In the genomic region with DNA sequence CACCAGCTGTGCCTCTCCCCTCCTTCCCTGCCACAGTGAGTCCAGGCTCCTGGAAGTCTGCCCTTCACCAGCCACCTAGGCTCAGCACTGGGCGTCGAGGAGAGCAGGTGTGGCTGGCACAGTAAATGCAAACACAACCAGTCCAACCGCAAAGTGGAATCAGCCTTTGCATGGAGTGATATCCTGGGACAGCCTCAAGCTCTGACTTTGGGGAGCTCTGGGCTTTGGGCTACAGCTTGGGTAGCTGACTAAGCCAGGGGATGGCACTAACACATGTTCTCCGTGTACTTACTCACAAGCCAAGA, we compare ENCODE assay signal across 17 cellular contexts.
A peak's percentile ranks its signal among the peaks of the same experiment; 100 is the strongest.
DNase-seq lines count a peak whose midpoint lies in the region; ATAC-seq and TF ChIP-seq lines count a peak whose summit lies in the region.
"Had no signal": no experiment of that assay in that cellular context is flagged by ENCODE, and none has a peak within 500 bp of the region (broad histone marks: within the 10 kb centered on the region; RNA-seq: fewer than 3 reads in every experiment).

No MANE protein-coding gene starts in this region.

- H3K4me3 ChIP-seq in RWPE2 (ENCODE audit: severe bottlenecking) (no peak overlapping the region), neural progenitor cell (no peak overlapping the region), Karpas-422 (ENCODE audit: low read length) (no peak overlapping the region)
- H3K4me3 ChIP-seq: MG63, thoracic aorta had no signal

- H3K4me1 ChIP-seq in RWPE2 (ENCODE audit: insufficient read depth, poor library complexity, severe bottlenecking), result no peaks in the 10 kb centered on the region
- peaks cover 4% of the 10 kb centered on the region for H3K4me1 ChIP-seq in neural progenitor cell
- no peaks in the 10 kb centered on the region for H3K4me1 ChIP-seq in Karpas-422 (ENCODE audit: low read length)

- no peaks in the 10 kb centered on the region for H3F3A ChIP-seq in neural progenitor cell (ENCODE audit: low read depth)

- no peak for TF ChIP-seq CTCF in RWPE2 (IDR thresholded peaks at IDR 0.05; ENCODE audit: poor library complexity, severe bottlenecking)
- no peak for TF ChIP-seq CTCF in neural progenitor cell (IDR thresholded peaks at IDR 0.05)

- H3K4me3 Mint-ChIP-seq in neural progenitor cell, result no peak overlapping the region
- H3K4me3 Mint-ChIP-seq: activated naive CD8-positive, alpha-beta T cell treated with anti-CD3 and anti-CD28 coated beads for 36 hours; brain; dendritic cell treated with granulocyte-macrophage colony-stimulating factor and Interleukin-4, amounts not matched to agents 40 ng/mL and 50 ng/mL, for 4 days had no signal

- no peak overlapping the region for H3K27ac ChIP-seq in RWPE2 (ENCODE audit: poor library complexity, severe bottlenecking)
- H3K27ac ChIP-seq in neural progenitor cell, result no peak overlapping the region
- H3K27ac ChIP-seq in Karpas-422 (ENCODE audit: low read length), result no peak overlapping the region
- H3K27ac ChIP-seq: thoracic aorta had no signal

- H3K9ac ChIP-seq in neural progenitor cell (no peak overlapping the region), Karpas-422 (ENCODE audit: low read length) (no peak overlapping the region)
- H3K9ac ChIP-seq: SK-N-SH had no signal

- no peaks in the 10 kb centered on the region for H3K4me1 Mint-ChIP-seq in neural progenitor cell

- no peak overlapping the region for H3K4me2 ChIP-seq in neural progenitor cell
- H3K4me2 ChIP-seq in Karpas-422 (ENCODE audit: low read depth, low read length, poor library complexity, severe bottlenecking), result no peak overlapping the region
- H3K4me2 ChIP-seq: SK-N-SH had no signal

- DNase-seq in NCI-H1417 (lab: John Stamatoyannopoulos, UW) (peak; percentile 41 to 74 (median 72)), NCI-H1417 treated with DMSO at 0.1 percent for 48 hours (lab: John Stamatoyannopoulos, UW) (no peak), NCI-H2029 (lab: John Stamatoyannopoulos, UW) (peak; percentile 85), RWPE2 (ENCODE audit: low spot score) (no peak), neural progenitor cell (ENCODE audit: low spot score) (peak; percentile 28), Karpas-422 (no peak)
- DNase-seq: activated CD4-positive, CD25-positive, alpha-beta regulatory T cell treated with anti-CD3 and anti-CD28 coated beads, Interleukin-2, amount 50 U/mL, for 72 hours; activated naive CD8-positive, alpha-beta T cell treated with anti-CD3 and anti-CD28 coated beads for 36 hours; MG63; SK-N-SH; stimulated activated CD4-positive, alpha-beta T cell treated with anti-CD3 and anti-CD28 coated beads, Interleukin-12 subunit alpha, Interleukin-12 subunit beta, amount 100 ng/mL, for 4 hours; T1000 had no signal

- peaks cover 6% of the 10 kb centered on the region for H3K27me3 Mint-ChIP-seq in neural progenitor cell (ENCODE audit: insufficient read depth, low read depth)
- H3K27me3 Mint-ChIP-seq: activated naive CD8-positive, alpha-beta T cell treated with anti-CD3 and anti-CD28 coated beads for 36 hours had no signal

- H2AFZ ChIP-seq in neural progenitor cell (replicated peaks), result no peak overlapping the region
- no peak overlapping the region for H2AFZ ChIP-seq in Karpas-422 (ENCODE audit: low read length)

- H3K9me3 ChIP-seq in RWPE2 (ENCODE audit: severe bottlenecking), result no peaks in the 10 kb centered on the region
- no peaks in the 10 kb centered on the region for H3K9me3 ChIP-seq in neural progenitor cell (ENCODE audit: low read depth)
- H3K9me3 ChIP-seq in Karpas-422 (ENCODE audit: low read length), result no peaks in the 10 kb centered on the region
- H3K9me3 ChIP-seq: SK-N-SH, thoracic aorta had no signal

- no peaks in the 10 kb centered on the region for H3K36me3 ChIP-seq in RWPE2 (ENCODE audit: low read depth)
- H3K36me3 ChIP-seq in neural progenitor cell, result no peaks in the 10 kb centered on the region
- no peaks in the 10 kb centered on the region for H3K36me3 ChIP-seq in Karpas-422 (ENCODE audit: insufficient read depth, low read length)
- H3K36me3 ChIP-seq: thoracic aorta had no signal

- no peak overlapping the region for H3K27ac Mint-ChIP-seq in neural progenitor cell
- H3K27ac Mint-ChIP-seq: activated naive CD8-positive, alpha-beta T cell treated with anti-CD3 and anti-CD28 coated beads for 36 hours; brain; dendritic cell treated with granulocyte-macrophage colony-stimulating factor and Interleukin-4, amounts not matched to agents 40 ng/mL and 50 ng/mL, for 4 days had no signal

- peaks cover 4% of the 10 kb centered on the region for H4K20me1 ChIP-seq in neural progenitor cell (ENCODE audit: low read depth)
- H4K20me1 ChIP-seq in Karpas-422 (ENCODE audit: insufficient read depth, low read depth, low read length), result peaks cover 20% of the 10 kb centered on the region; the same call in 1 of the 2 replicates

- H3K36me3 Mint-ChIP-seq in neural progenitor cell, result no peaks in the 10 kb centered on the region
- H3K36me3 Mint-ChIP-seq: activated naive CD8-positive, alpha-beta T cell treated with anti-CD3 and anti-CD28 coated beads for 36 hours; brain had no signal

- H3K9me3 Mint-ChIP-seq in neural progenitor cell, result no peaks in the 10 kb centered on the region
- H3K9me3 Mint-ChIP-seq: dendritic cell treated with granulocyte-macrophage colony-stimulating factor and Interleukin-4, amounts not matched to agents 40 ng/mL and 50 ng/mL, for 4 days had no signal

- no peaks in the 10 kb centered on the region for H3K27me3 ChIP-seq in RWPE2 (ENCODE audit: insufficient read depth, poor library complexity, severe bottlenecking)
- H3K27me3 ChIP-seq in neural progenitor cell, result no peaks in the 10 kb centered on the region
- H3K27me3 ChIP-seq in Karpas-422 (ENCODE audit: low read length), result no peaks in the 10 kb centered on the region
- H3K27me3 ChIP-seq: MG63 had no signal

- ATAC-seq in RWPE2 (ENCODE audit: low read depth) (peak; percentile 51), HG03571 (IDR thresholded peaks at IDR 0.05; ENCODE audit: unreplicated experiment) (no peak), GM18909 (IDR thresholded peaks at IDR 0.05; ENCODE audit: poor library complexity, unreplicated experiment) (no peak)

- H3K79me2 ChIP-seq in neural progenitor cell (ENCODE audit: low read depth) (no peaks in the 10 kb centered on the region), Karpas-422 (ENCODE audit: low read length) (no peaks in the 10 kb centered on the region)

- no peaks in the 10 kb centered on the region for H3K9me2 ChIP-seq in Karpas-422 (replicated peaks; ENCODE audit: insufficient read depth, low read length)
- H3K9me2 ChIP-seq: SK-N-SH had no signal

Comparison
In these comparisons a context has a peak if more than half of its experiments do, and no peak if none do; other contexts are left out.
1. DNase-seq: peak in NCI-H1417 (3 of 3), NCI-H2029 (single experiment) and neural progenitor cell (single experiment); none in NCI-H1417 treated with DMSO at 0.1 percent for 48 hours (single experiment), RWPE2 (single experiment) and Karpas-422 (single experiment).